ENCODE assay signal across 21 cellular contexts in the genomic region with DNA sequence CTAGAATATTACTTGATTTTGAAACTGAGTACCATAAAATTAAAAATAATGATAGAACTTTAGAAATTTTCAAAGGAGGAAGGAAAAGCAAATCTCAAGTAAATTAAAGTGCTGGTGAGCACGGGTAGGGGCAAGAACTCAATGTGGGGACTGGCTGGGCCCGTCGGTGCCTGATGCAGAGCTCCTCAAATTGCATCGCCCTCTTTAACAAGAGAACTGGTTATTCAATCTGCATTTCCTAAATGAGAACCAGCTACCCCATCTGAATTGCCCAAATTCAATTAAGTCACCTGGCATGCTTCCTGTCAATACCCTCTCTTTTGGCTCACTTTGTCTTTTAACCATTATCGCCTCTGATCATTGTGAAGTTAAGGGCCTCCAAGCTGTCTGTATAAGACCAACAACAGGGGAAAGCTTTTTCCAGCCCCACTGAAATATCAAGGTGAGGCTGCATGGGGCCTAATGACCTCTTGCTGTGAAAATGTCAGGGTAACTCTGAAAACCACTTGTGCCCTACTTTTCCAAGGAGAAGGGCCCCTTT.
A peak's percentile ranks its signal among the peaks of the same experiment; 100 is the strongest.
DNase-seq lines count a peak whose midpoint lies in the region; ATAC-seq and TF ChIP-seq lines count a peak whose summit lies in the region.
"Had no signal": no experiment of that assay in that cellular context is flagged by ENCODE, and none has a peak within 500 bp of the region (broad histone marks: within the 10 kb centered on the region; RNA-seq: fewer than 3 reads in every experiment).

No MANE protein-coding gene starts in this region.

- no peak overlapping the region for H3K4me2 ChIP-seq in mesendoderm (ENCODE audit: low read length)

- intact Hi-C loops in colonic mucosa (cut with DNase I): no loop called here

- no peak overlapping the region for H3K4ac ChIP-seq in mesendoderm (ENCODE audit: low read depth, low read length)

- no peak overlapping the region for H3K23ac ChIP-seq in mesendoderm (ENCODE audit: low read length)

- no peak overlapping the region for H3K56ac ChIP-seq in mesendoderm (ENCODE audit: low read length)

- WGBS in mesendoderm (ENCODE audit: extremely low coverage, insufficient coverage, low lambda C conversion rate): no CpG with 5 or more reads among the region's 5 CpGs
- 90% methylated on average over 5 of the region's 5 CpGs for WGBS in suprapubic skin

- no peak for TF ChIP-seq CTCF in suprapubic skin (IDR thresholded peaks at IDR 0.05)
- TF ChIP-seq CTCF in colonic mucosa (IDR thresholded peaks at IDR 0.05): no peak

- H2BK15ac ChIP-seq in mesendoderm (replicated peaks; ENCODE audit: low read depth): no peak overlapping the region

- H3K4me1 ChIP-seq in HUES48 (ENCODE audit: control insufficient read depth, insufficient read depth, low read length) (peaks cover 24% of the 10 kb centered on the region), mesendoderm (ENCODE audit: control insufficient read depth, low read depth, low read length) (peaks cover 3% of the 10 kb centered on the region), suprapubic skin (peaks cover 8% of the 10 kb centered on the region), colonic mucosa (no peaks in the 10 kb centered on the region)
- H3K4me1 ChIP-seq: SJCRH30 had no signal

- DNase-seq in NCI-H1092 treated with DMSO at 0.1 percent for 48 hours (lab: John Stamatoyannopoulos, UW) (peak; percentile 60), mesendoderm (peak; percentile 52), suprapubic skin (ENCODE audit: low spot score in 2 of 2) (no peak), hepatic stellate cell (ENCODE audit: low spot score) (no peak), colonic mucosa (no peak)
- DNase-seq: CD4-positive, CD25-positive, alpha-beta regulatory T cell; COR-L47; DND-41; HCEC 1CT; KG1; NCI-H1105; NCI-H1694 treated with DMSO at 0.1 percent for 48 hours; NCI-H2081 treated with DMSO at 0.1 percent for 48 hours; NCI-H226; NCI-H524 treated with DMSO at 0.1 percent for 48 hours; NCI-H82; SJCRH30 had no signal

- ATAC-seq in SK-N-SH treated with all-trans-retinoic acid at 6 μM for 48 hours: no peak
- ATAC-seq: GM12878 had no signal

- H3K36me3 ChIP-seq in HUES48 (ENCODE audit: control insufficient read depth, insufficient read depth, low read length) (no peaks in the 10 kb centered on the region), mesendoderm (ENCODE audit: control insufficient read depth, insufficient read depth, low read length) (no peaks in the 10 kb centered on the region), suprapubic skin (no peaks in the 10 kb centered on the region), colonic mucosa (no peaks in the 10 kb centered on the region)
- H3K36me3 ChIP-seq: SJCRH30 had no signal

- H3K79me2 ChIP-seq in mesendoderm (ENCODE audit: control insufficient read depth, insufficient read depth, low read length): no peaks in the 10 kb centered on the region

- no peak overlapping the region for H2BK5ac ChIP-seq in mesendoderm (ENCODE audit: low read length)

- no peak overlapping the region for H2AK5ac ChIP-seq in mesendoderm (ENCODE audit: low read length)

- H3K18ac ChIP-seq in mesendoderm (ENCODE audit: low read length): no peak overlapping the region

- H3K27me3 ChIP-seq in HUES48 (ENCODE audit: control insufficient read depth, insufficient read depth, low read length) (no peaks in the 10 kb centered on the region), mesendoderm (ENCODE audit: insufficient read depth, low read length, poor library complexity) (no peaks in the 10 kb centered on the region), suprapubic skin (no peaks in the 10 kb centered on the region), colonic mucosa (no peaks in the 10 kb centered on the region)

- no peak for TF ChIP-seq POLR2A in suprapubic skin (IDR thresholded peaks at IDR 0.05)

- H3K9me3 ChIP-seq in HUES48 (ENCODE audit: control insufficient read depth, insufficient read depth, low read length): no peaks in the 10 kb centered on the region
- no peaks in the 10 kb centered on the region for H3K9me3 ChIP-seq in suprapubic skin
- H3K9me3 ChIP-seq in colonic mucosa: no peaks in the 10 kb centered on the region
- H3K9me3 ChIP-seq: SJCRH30 had no signal

- no peak overlapping the region for H4K5ac ChIP-seq in mesendoderm (ENCODE audit: low read length)

- TF ChIP-seq EP300 in suprapubic skin (IDR thresholded peaks at IDR 0.05): no peak

- H3K27ac ChIP-seq in HUES48 (ENCODE audit: low read depth, low read length): peak overlapping the region; percentile 16
- H3K27ac ChIP-seq in mesendoderm (ENCODE audit: low read depth, low read length): no peak overlapping the region
- H3K27ac ChIP-seq in suprapubic skin: no peak overlapping the region
- no peak overlapping the region for H3K27ac ChIP-seq in colonic mucosa
- H3K27ac ChIP-seq: HL-60, SJCRH30 had no signal

- no peaks in the 10 kb centered on the region for H3K79me1 ChIP-seq in mesendoderm (ENCODE audit: low read length)

- H3K9ac ChIP-seq in HUES48 (ENCODE audit: low read depth, low read length): no peak overlapping the region
- no peak overlapping the region for H3K9ac ChIP-seq in mesendoderm (ENCODE audit: low read length)
- H3K9ac ChIP-seq in colonic mucosa (ENCODE audit: low read depth in 2 of 2, low read length in 2 of 2): no peak overlapping the region

- H3K4me3 ChIP-seq in HUES48 (ENCODE audit: low read depth, low read length) (no peak overlapping the region), mesendoderm (ENCODE audit: low read length) (no peak overlapping the region), suprapubic skin (no peak overlapping the region), colonic mucosa (no peak overlapping the region)
- H3K4me3 ChIP-seq: GM12878, SJCRH30 had no signal

- H4K8ac ChIP-seq in mesendoderm (ENCODE audit: low read depth, low read length): no peak overlapping the region

- no peak overlapping the region for H2BK120ac ChIP-seq in mesendoderm (ENCODE audit: low read depth, low read length)

TF ChIP-seq in SK-N-SH treated with all-trans-retinoic acid at 6 μM for 48 hours, 23 proteins besides CTCF, POLR2A, EP300 and RAD21:
- TF ChIP-seq ZNF565 (CRISPR knock-in tag; conservative IDR thresholded peaks at IDR 0.05; ENCODE audit: low read depth) (no peak), RARB (CRISPR knock-in tag; IDR thresholded peaks at IDR 0.05) (no peak), CREB5 (CRISPR knock-in tag; IDR thresholded peaks at IDR 0.05; ENCODE audit: low read depth) (no peak), PATZ1 (CRISPR knock-in tag; IDR thresholded peaks at IDR 0.05; ENCODE audit: borderline replicate concordance) (no peak)
- TF ChIP-seq, protein P1, sequence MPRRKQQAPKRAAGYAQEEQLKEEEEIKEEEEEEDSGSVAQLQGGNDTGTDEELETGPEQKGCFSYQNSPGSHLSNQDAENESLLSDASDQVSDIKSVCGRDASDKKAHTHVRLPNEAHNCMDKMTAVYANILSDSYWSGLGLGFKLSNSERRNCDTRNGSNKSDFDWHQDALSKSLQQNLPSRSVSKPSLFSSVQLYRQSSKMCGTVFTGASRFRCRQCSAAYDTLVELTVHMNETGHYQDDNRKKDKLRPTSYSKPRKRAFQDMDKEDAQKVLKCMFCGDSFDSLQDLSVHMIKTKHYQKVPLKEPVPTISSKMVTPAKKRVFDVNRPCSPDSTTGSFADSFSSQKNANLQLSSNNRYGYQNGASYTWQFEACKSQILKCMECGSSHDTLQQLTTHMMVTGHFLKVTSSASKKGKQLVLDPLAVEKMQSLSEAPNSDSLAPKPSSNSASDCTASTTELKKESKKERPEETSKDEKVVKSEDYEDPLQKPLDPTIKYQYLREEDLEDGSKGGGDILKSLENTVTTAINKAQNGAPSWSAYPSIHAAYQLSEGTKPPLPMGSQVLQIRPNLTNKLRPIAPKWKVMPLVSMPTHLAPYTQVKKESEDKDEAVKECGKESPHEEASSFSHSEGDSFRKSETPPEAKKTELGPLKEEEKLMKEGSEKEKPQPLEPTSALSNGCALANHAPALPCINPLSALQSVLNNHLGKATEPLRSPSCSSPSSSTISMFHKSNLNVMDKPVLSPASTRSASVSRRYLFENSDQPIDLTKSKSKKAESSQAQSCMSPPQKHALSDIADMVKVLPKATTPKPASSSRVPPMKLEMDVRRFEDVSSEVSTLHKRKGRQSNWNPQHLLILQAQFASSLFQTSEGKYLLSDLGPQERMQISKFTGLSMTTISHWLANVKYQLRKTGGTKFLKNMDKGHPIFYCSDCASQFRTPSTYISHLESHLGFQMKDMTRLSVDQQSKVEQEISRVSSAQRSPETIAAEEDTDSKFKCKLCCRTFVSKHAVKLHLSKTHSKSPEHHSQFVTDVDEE (CRISPR knock-in tag; IDR thresholded peaks at IDR 0.05): peak; percentile 45; the same call in 1 of the 2 replicates
TF ChIP-seq in SK-N-SH treated with all-trans-retinoic acid at 6 μM for 48 hours: peak in this region for 1.

Comparison
In these comparisons a context has a peak if more than half of its experiments do, and no peak if none do; other contexts are left out.
1. DNase-seq: peak in NCI-H1092 treated with DMSO at 0.1 percent for 48 hours (single experiment) and mesendoderm (single experiment); none in suprapubic skin (0 of 2), hepatic stellate cell (single experiment) and colonic mucosa (single experiment).